8 cellular contexts compared by ENCODE assay signal in genomic region chr12:68331500-68331868, GRCh38. TPM values are rescaled to one million over a fixed set of nuclear protein-coding genes. Genes with fewer than 3 reads are reported as not detected.
DNase-seq lines count a peak whose midpoint lies in the region; ATAC-seq and TF ChIP-seq lines count a peak whose summit lies in the region.

No MANE protein-coding gene starts in this region.

- DNase-seq in activated T-cell treated with anti-CD3 and anti-CD28 coated beads, Interleukin-2, amount 50 U/mL, for 24 hours, result no peak
- DNase-seq in activated T-cell treated with anti-CD3 and anti-CD28 coated beads, Interleukin-2, amount 50 U/mL, for 1 hour, result no peak
- no peak for DNase-seq in activated T-helper 1 cell treated with anti-CD3 and anti-CD28 coated beads, Interleukin-12 subunit alpha, Interleukin-12 subunit beta, Interleukin-2, Interleukin-4 antibody, amounts not matched to agents 30 ng/mL and 10 ng/mL and 1 ng/mL, durations not matched to agents 14 hours and 24 hours and 36 hours (ENCODE audit: low spot score)
- DNase-seq in kidney tubule cell (ENCODE audit: low spot score) (peak; percentile 30), thoracic aorta (ENCODE audit: low spot score) (no peak), ACHN (no peak)

- TF ChIP-seq CTCF in thoracic aorta (IDR thresholded peaks at IDR 0.05), result no peak

- H3K4me1 Mint-ChIP-seq in activated T-cell treated with anti-CD3 and anti-CD28 coated beads, Interleukin-2, amount 50 U/mL, for 24 hours (ENCODE audit: low read depth), result peaks cover 41% of the 10 kb centered on the region
- peaks cover 55% of the 10 kb centered on the region for H3K4me1 Mint-ChIP-seq in activated T-helper 1 cell treated with anti-CD3 and anti-CD28 coated beads, Interleukin-12 subunit alpha, Interleukin-12 subunit beta, Interleukin-2, Interleukin-4 antibody, amounts not matched to agents 30 ng/mL and 10 ng/mL and 1 ng/mL, durations not matched to agents 14 hours and 24 hours and 36 hours (ENCODE audit: low read depth)

- intact Hi-C loops in activated T-helper 1 cell treated with anti-CD3 and anti-CD28 coated beads, Interleukin-12 subunit alpha, Interleukin-12 subunit beta, Interleukin-2, Interleukin-4 antibody, amounts not matched to agents 30 ng/mL and 10 ng/mL and 1 ng/mL, durations not matched to agents 14 hours and 24 hours and 36 hours (cut with micrococcal nuclease), result no loop called here

- H3K36me3 ChIP-seq in thoracic aorta, result no peaks in the 10 kb centered on the region

- H3K27me3 ChIP-seq in thoracic aorta (replicated peaks; ENCODE audit: insufficient read depth), result no peaks in the 10 kb centered on the region

- peak overlapping the region; percentile 86 for H3K27ac Mint-ChIP-seq in activated T-cell treated with anti-CD3 and anti-CD28 coated beads, Interleukin-2, amount 50 U/mL, for 24 hours
- peak overlapping the region; percentile 77 for H3K27ac Mint-ChIP-seq in activated T-helper 1 cell treated with anti-CD3 and anti-CD28 coated beads, Interleukin-12 subunit alpha, Interleukin-12 subunit beta, Interleukin-2, Interleukin-4 antibody, amounts not matched to agents 30 ng/mL and 10 ng/mL and 1 ng/mL, durations not matched to agents 14 hours and 24 hours and 36 hours

- no peaks in the 10 kb centered on the region for H3K27me3 Mint-ChIP-seq in activated T-cell treated with anti-CD3 and anti-CD28 coated beads, Interleukin-2, amount 50 U/mL, for 24 hours
- peaks cover 2% of the 10 kb centered on the region for H3K27me3 Mint-ChIP-seq in activated T-helper 1 cell treated with anti-CD3 and anti-CD28 coated beads, Interleukin-12 subunit alpha, Interleukin-12 subunit beta, Interleukin-2, Interleukin-4 antibody, amounts not matched to agents 30 ng/mL and 10 ng/mL and 1 ng/mL, durations not matched to agents 14 hours and 24 hours and 36 hours (ENCODE audit: insufficient read depth)

- H3K27ac ChIP-seq in thoracic aorta, result no peak overlapping the region

- peak overlapping the region; percentile 85 for H3K4me3 ChIP-seq in thoracic aorta

- no peaks in the 10 kb centered on the region for H3K9me3 ChIP-seq in thoracic aorta

- no peaks in the 10 kb centered on the region for H3K9me3 Mint-ChIP-seq in activated T-cell treated with anti-CD3 and anti-CD28 coated beads, Interleukin-2, amount 50 U/mL, for 24 hours
- no peaks in the 10 kb centered on the region for H3K9me3 Mint-ChIP-seq in activated T-helper 1 cell treated with anti-CD3 and anti-CD28 coated beads, Interleukin-12 subunit alpha, Interleukin-12 subunit beta, Interleukin-2, Interleukin-4 antibody, amounts not matched to agents 30 ng/mL and 10 ng/mL and 1 ng/mL, durations not matched to agents 14 hours and 24 hours and 36 hours

- H3K36me3 Mint-ChIP-seq in activated T-cell treated with anti-CD3 and anti-CD28 coated beads, Interleukin-2, amount 50 U/mL, for 24 hours (ENCODE audit: low read depth), result peaks cover 29% of the 10 kb centered on the region
- peaks cover 16% of the 10 kb centered on the region for H3K36me3 Mint-ChIP-seq in activated T-helper 1 cell treated with anti-CD3 and anti-CD28 coated beads, Interleukin-12 subunit alpha, Interleukin-12 subunit beta, Interleukin-2, Interleukin-4 antibody, amounts not matched to agents 30 ng/mL and 10 ng/mL and 1 ng/mL, durations not matched to agents 14 hours and 24 hours and 36 hours (ENCODE audit: low read depth)

- H3K4me1 ChIP-seq in thoracic aorta (ENCODE audit: control insufficient read depth in 1 of 2, low read depth in 2 of 2), result peaks cover 0 to 11% of the 10 kb centered on the region in 2 donors

- in situ Hi-C loops in ACHN (cut with HindIII; ENCODE audit: low pct_ligation_motif_present, low pct_unique_long_range_greater_than_20kb, low sequenced_read_pairs), result no loop called here

- peak overlapping the region; percentile 87 for H3K4me3 Mint-ChIP-seq in activated T-cell treated with anti-CD3 and anti-CD28 coated beads, Interleukin-2, amount 50 U/mL, for 24 hours
- peak overlapping the region; percentile 89 for H3K4me3 Mint-ChIP-seq in activated T-helper 1 cell treated with anti-CD3 and anti-CD28 coated beads, Interleukin-12 subunit alpha, Interleukin-12 subunit beta, Interleukin-2, Interleukin-4 antibody, amounts not matched to agents 30 ng/mL and 10 ng/mL and 1 ng/mL, durations not matched to agents 14 hours and 24 hours and 36 hours

- no peak for ATAC-seq in thoracic aorta (ENCODE audit: insufficient number of reproducible peaks, low FRiP score, low read depth)
- no peak for ATAC-seq in HG02938 (IDR thresholded peaks at IDR 0.05; ENCODE audit: unreplicated experiment)
- ATAC-seq in GM21619 (IDR thresholded peaks at IDR 0.05; ENCODE audit: unreplicated experiment), result no peak

RNA-seq across cellular contexts. Expression of gene MDM1, which starts 0.7 kb away (rescaled TPM):
- 26.8 and 29.9 TPM in 2 replicates for total RNA-seq in activated T-helper 1 cell treated with anti-CD3 and anti-CD28 coated beads, Interleukin-12 subunit alpha, Interleukin-12 subunit beta, Interleukin-2, Interleukin-4 antibody, amounts not matched to agents 30 ng/mL and 10 ng/mL and 1 ng/mL, durations not matched to agents 14 hours and 24 hours and 36 hours
- total RNA-seq in thoracic aorta, result 10 to 100 TPM; 13.4 to 17.1 TPM
